Comparison of ENCODE assay signal across 8 cellular contexts in genomic region chr7:131057015-131057518, GRCh38.
DNase-seq lines count a peak whose midpoint lies in the region; FAIRE-seq and TF ChIP-seq lines count a peak whose summit lies in the region.

No MANE protein-coding gene starts in this region.

- H4K20me1 ChIP-seq in SU-DHL-6 (ENCODE audit: low read depth, low read length): no peaks in the 10 kb centered on the region

- H3K4me1 ChIP-seq in small intestine (ENCODE audit: control insufficient read depth in 2 of 2, insufficient read depth in 1 of 2, low read depth in 1 of 2, low read length in 1 of 2): peaks cover 0 to 14% of the 10 kb centered on the region in 2 donors

- DNase-seq in COLO829 (ENCODE audit: low spot score): peak; percentile 90
- DNase-seq in H4 (ENCODE audit: low spot score): peak; percentile 97
- peak; percentile 86 for DNase-seq in fibroblast of peridontal ligament (ENCODE audit: extremely low read depth)
- DNase-seq in small intestine: peak; percentile 63
- DNase-seq in DMS114 treated with DMSO at 0.1 percent for 48 hours (lab: John Stamatoyannopoulos, UW; ENCODE audit: unreplicated experiment): no peak
- no peak for DNase-seq in nephron progenitor cell
- no peak for DNase-seq in SHP77 treated with DMSO at 0.1 percent for 48 hours (lab: John Stamatoyannopoulos, UW)

- H3K27me3 ChIP-seq in SU-DHL-6 (ENCODE audit: low read length) (no peaks in the 10 kb centered on the region), small intestine (ENCODE audit: control insufficient read depth in 2 of 2, insufficient read depth in 2 of 2, low read length in 2 of 2) (no peaks in the 10 kb centered on the region)

- TF ChIP-seq CTCF in SU-DHL-6 (IDR thresholded peaks at IDR 0.05; ENCODE audit: insufficient read depth, low read length, poor library complexity, severe bottlenecking) (no peak), nephron progenitor cell (IDR thresholded peaks at IDR 0.05) (no peak)

- no peaks in the 10 kb centered on the region for H3K36me3 Mint-ChIP-seq in nephron progenitor cell (ENCODE audit: low read depth)

- H3K36me3 ChIP-seq in SU-DHL-6 (ENCODE audit: low read length) (no peaks in the 10 kb centered on the region), small intestine (ENCODE audit: control insufficient read depth in 2 of 2, insufficient read depth in 2 of 2, low read length in 2 of 2) (no peaks in the 10 kb centered on the region)

- no peaks in the 10 kb centered on the region for H3K4me1 Mint-ChIP-seq in nephron progenitor cell

- no peak overlapping the region for H3K9ac ChIP-seq in SU-DHL-6 (ENCODE audit: low read length)

- peak overlapping the region; percentile 52 for H3K4me2 ChIP-seq in SU-DHL-6 (ENCODE audit: low read depth, low read length, poor library complexity, severe bottlenecking)

- no peak for FAIRE-seq in small intestine (lab: Jason Lieb, UNC)

- H3K79me2 ChIP-seq in SU-DHL-6 (ENCODE audit: insufficient read depth, low read length): peaks cover 34% of the 10 kb centered on the region

- H3K27ac Mint-ChIP-seq in nephron progenitor cell: no peak overlapping the region

- no peak overlapping the region for H2AFZ ChIP-seq in SU-DHL-6 (ENCODE audit: low read depth, low read length, severe bottlenecking)

- H3K27me3 Mint-ChIP-seq in nephron progenitor cell (ENCODE audit: low read depth, poor library complexity): peaks cover 11% of the 10 kb centered on the region

- no peak overlapping the region for H3K4me3 Mint-ChIP-seq in nephron progenitor cell

- no peaks in the 10 kb centered on the region for H3K9me3 ChIP-seq in SU-DHL-6 (ENCODE audit: insufficient read depth, low read length)
- no peaks in the 10 kb centered on the region for H3K9me3 ChIP-seq in small intestine (ENCODE audit: control insufficient read depth, low read depth)

- 0 out of 2 replicates have a peak, but pooled peaks cover 4% of the 10 kb centered on the region for H3F3A ChIP-seq in SU-DHL-6 (ENCODE audit: insufficient read depth)

- no peaks in the 10 kb centered on the region for H3K9me2 ChIP-seq in SU-DHL-6 (replicated peaks; ENCODE audit: insufficient read depth, low read length)

- H3K27ac ChIP-seq in SU-DHL-6 (ENCODE audit: low read depth, low read length) (peak overlapping the region; percentile 49), small intestine (ENCODE audit: low read depth in 1 of 2, low read length in 1 of 2) (peak overlapping the region in 1 of 2 donors; percentile 86)

- peaks cover 23% of the 10 kb centered on the region for H3K9me3 Mint-ChIP-seq in nephron progenitor cell

- H3K4me3 ChIP-seq in SU-DHL-6 (ENCODE audit: insufficient read depth, low read length, poor library complexity, severe bottlenecking): no peak overlapping the region
- H3K4me3 ChIP-seq in small intestine (ENCODE audit: low read depth in 1 of 2, low read length in 2 of 2): no peak overlapping the region

- 5 to 10% (median 5%) methylated on average over 6 of the region's 6 CpGs for WGBS in small intestine, 3 donors

Comparison
In these comparisons a context has a peak if more than half of its experiments do, and no peak if none do; other contexts are left out.
1. DNase-seq: peak in COLO829 (single experiment), H4 (single experiment), fibroblast of peridontal ligament (single experiment) and small intestine (single experiment); none in DMS114 treated with DMSO at 0.1 percent for 48 hours (single experiment), nephron progenitor cell (single experiment) and SHP77 treated with DMSO at 0.1 percent for 48 hours (single experiment).